In the genomic region with DNA sequence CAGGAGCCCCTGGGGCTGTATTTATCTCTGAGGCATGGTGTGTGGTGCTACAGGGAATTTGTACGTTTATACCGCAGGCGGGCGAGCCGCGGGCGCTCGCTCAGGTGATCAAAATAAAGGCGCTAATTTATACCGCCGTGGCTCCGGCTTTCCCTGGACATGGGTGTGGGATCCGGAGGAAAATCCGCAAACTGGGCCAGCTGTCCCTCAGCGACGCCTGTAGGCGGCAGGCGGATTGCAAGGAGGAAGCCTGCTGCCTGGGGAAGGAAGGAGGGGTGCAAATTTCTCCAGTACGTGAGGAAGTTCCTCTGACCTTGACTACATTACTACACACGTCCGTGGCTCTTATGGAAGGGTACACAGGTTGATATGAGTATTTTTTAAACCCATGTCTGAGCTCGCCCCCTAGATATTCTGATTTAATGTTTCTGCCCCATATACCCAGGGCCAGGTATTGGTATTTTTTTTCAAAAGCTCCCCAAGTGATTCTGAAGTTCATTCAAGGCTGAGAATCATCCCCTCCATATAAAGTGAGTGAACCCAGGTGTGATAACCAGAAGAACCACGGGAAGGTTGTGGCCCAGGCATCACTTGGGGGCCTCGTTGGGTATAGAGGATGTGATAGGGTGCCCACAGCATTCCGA, we compare ENCODE assay signal across 10 cellular contexts. TPM values are rescaled to one million over a fixed set of nuclear protein-coding genes. Genes with fewer than 3 reads are reported as not detected.
DNase-seq lines count a peak whose midpoint lies in the region; ATAC-seq and TF ChIP-seq lines count a peak whose summit lies in the region.
"Had no signal": no experiment of that assay in that cellular context is flagged by ENCODE, and none has a peak within 500 bp of the region (broad histone marks: within the 10 kb centered on the region; RNA-seq: fewer than 3 reads in every experiment).

No MANE protein-coding gene starts in this region.

- H3K36me3 ChIP-seq in mammary epithelial cell (ENCODE audit: insufficient read depth, low read length) = no peaks in the 10 kb centered on the region

- H3K4me1 Mint-ChIP-seq in MCF 10A (ENCODE audit: insufficient read depth, unreplicated experiment) (no peaks in the 10 kb centered on the region), glutamatergic neuron (ENCODE audit: low read depth, unreplicated experiment) (no peaks in the 10 kb centered on the region), type B pancreatic cell (ENCODE audit: unreplicated experiment) (no peaks in the 10 kb centered on the region)

- no peaks in the 10 kb centered on the region for H3K4me1 ChIP-seq in mammary epithelial cell (ENCODE audit: insufficient read depth, low read length)

- POLR2A ChIA-PET in MCF 10A (lab: Yijun Ruan, JAX) = no interaction called here

- dilution Hi-C loops in mammary epithelial cell (cut with HindIII; ENCODE audit: low sequenced_read_pairs) = no loop called here

- in situ Hi-C loops in mammary epithelial cell (cut with MboI; ENCODE audit: low sequenced_read_pairs in 2 of 2) = loop anchor here in 1 of 2 donors (5.0 to 10.0 kb wide), 2 partner anchors 125 to 253 kb away; no protein-coding TSS in a partner anchor

- H3K4me3 Mint-ChIP-seq in MCF 10A (ENCODE audit: unreplicated experiment) = no peak overlapping the region
- no peak overlapping the region for H3K4me3 Mint-ChIP-seq in glutamatergic neuron (ENCODE audit: unreplicated experiment)
- H3K4me3 Mint-ChIP-seq in type B pancreatic cell = no peak overlapping the region
- H3K4me3 Mint-ChIP-seq: activated CD4-positive, alpha-beta memory T cell treated with anti-CD3 and anti-CD28 coated beads for 36 hours had no signal

- CTCF ChIA-PET in MCF 10A (lab: Yijun Ruan, JAX) (interaction anchor here (0.6 to 2.9 kb wide), 9 partner anchors 9 to 269 kb away, joined by 3 to 19 read pairs (median 4); no protein-coding TSS in a partner anchor), mammary epithelial cell (lab: Charles Lee; ENCODE audit: low non-redundant PET) (no interaction called here)

- no peaks in the 10 kb centered on the region for H4K20me1 ChIP-seq in mammary epithelial cell (ENCODE audit: insufficient read depth, low read length)

- intact Hi-C loops in MCF 10A (cut with micrococcal nuclease) = no loop called here
- intact Hi-C loops in mammary epithelial cell (cut with micrococcal nuclease) = loop anchor here (2.0 kb wide), 1 partner anchor 123 kb away; no protein-coding TSS in a partner anchor

- no peak for ATAC-seq in HG02973 (IDR thresholded peaks at IDR 0.05; ENCODE audit: unreplicated experiment)

- TF ChIP-seq CTCF in MCF 10A (IDR thresholded peaks at IDR 0.05; ENCODE audit: unreplicated experiment) (no peak), mammary epithelial cell (conservative IDR thresholded peaks at IDR 0.05 in 1 of 2, IDR thresholded peaks at IDR 0.05 in 1 of 2; ENCODE audit: extremely low read depth in 1 of 2, insufficient read depth in 1 of 2, low read depth in 1 of 2, low read length in 2 of 2) (peak in 1 of 2 donors; percentile 47), glutamatergic neuron (IDR thresholded peaks at IDR 0.05; ENCODE audit: partially characterized antibody, unreplicated experiment) (peak; percentile 38), type B pancreatic cell (conservative IDR thresholded peaks at IDR 0.05) (peak; percentile 60)

- no peak overlapping the region for H3K9ac ChIP-seq in mammary epithelial cell (ENCODE audit: insufficient read depth, low read length)

- no TSS peak for BruUV-seq in MCF 10A (replicated peaks; lab: Mats Ljungman, UMichigan)
- BruUV-seq in mammary epithelial cell (replicated peaks; lab: Mats Ljungman, UMichigan) = no TSS peak

- H3K9me3 ChIP-seq in mammary epithelial cell (replicated peaks; ENCODE audit: insufficient read depth, low read length) = no peaks in the 10 kb centered on the region

- DNase-seq in MCF 10A (ENCODE audit: unreplicated experiment) (peak; percentile 27), mammary epithelial cell (no peak), RPMI8226 (peak; percentile 7), glutamatergic neuron (no peak), type B pancreatic cell (ENCODE audit: extremely low spot score, unreplicated experiment) (no peak), hypothalamus (lab: John Stamatoyannopoulos, UW) (no peak), NCI-H187 treated with DMSO at 0.1 percent for 48 hours (lab: John Stamatoyannopoulos, UW) (no peak)
- DNase-seq: activated CD4-positive, alpha-beta memory T cell treated with anti-CD3 and anti-CD28 coated beads for 36 hours; effector CD8-positive, alpha-beta T cell had no signal

- peaks cover 42% of the 10 kb centered on the region for H3K27me3 ChIP-seq in mammary epithelial cell (ENCODE audit: insufficient read depth, low read length)

- H3K4me2 ChIP-seq in mammary epithelial cell (ENCODE audit: insufficient read depth, low read depth, low read length) = no peak overlapping the region

- no peak overlapping the region for H3K27ac Mint-ChIP-seq in MCF 10A (ENCODE audit: low read depth, unreplicated experiment)
- no peak overlapping the region for H3K27ac Mint-ChIP-seq in glutamatergic neuron (ENCODE audit: unreplicated experiment)
- H3K27ac Mint-ChIP-seq in type B pancreatic cell = no peak overlapping the region
- H3K27ac Mint-ChIP-seq: activated CD4-positive, alpha-beta memory T cell treated with anti-CD3 and anti-CD28 coated beads for 36 hours had no signal

- no peak overlapping the region for H2AFZ ChIP-seq in mammary epithelial cell (ENCODE audit: low read depth, low read length)

- no peaks in the 10 kb centered on the region for H3K36me3 Mint-ChIP-seq in MCF 10A (ENCODE audit: insufficient read depth, unreplicated experiment)
- peaks cover 4% of the 10 kb centered on the region for H3K36me3 Mint-ChIP-seq in glutamatergic neuron (ENCODE audit: unreplicated experiment)
- H3K36me3 Mint-ChIP-seq in type B pancreatic cell = no peaks in the 10 kb centered on the region
- H3K36me3 Mint-ChIP-seq: activated CD4-positive, alpha-beta memory T cell treated with anti-CD3 and anti-CD28 coated beads for 36 hours had no signal

- peaks cover 31% of the 10 kb centered on the region for H3K27me3 Mint-ChIP-seq in MCF 10A (ENCODE audit: insufficient read depth, unreplicated experiment)
- H3K27me3 Mint-ChIP-seq in glutamatergic neuron (ENCODE audit: unreplicated experiment) = peaks cover 28% of the 10 kb centered on the region
- peaks cover 62% of the 10 kb centered on the region for H3K27me3 Mint-ChIP-seq in type B pancreatic cell

- no peak overlapping the region for H3K4me3 ChIP-seq in mammary epithelial cell (replicated peaks in 1 of 3; ENCODE audit: insufficient read depth in 1 of 3, low read depth in 2 of 3, low read length in 3 of 3)

- no peaks in the 10 kb centered on the region for H3K79me2 ChIP-seq in mammary epithelial cell (ENCODE audit: insufficient read depth, low read length)

- no peak overlapping the region for H3K27ac ChIP-seq in mammary epithelial cell (ENCODE audit: insufficient read depth, low read depth, low read length)

- whole genome bisulfite sequencing in mammary epithelial cell (ENCODE audit: low coverage, missing lambda C conversion rate) = 38% methylated on average over 18 of the region's 25 CpGs

- H3K9me3 Mint-ChIP-seq in MCF 10A (ENCODE audit: unreplicated experiment) = no peaks in the 10 kb centered on the region
- no peaks in the 10 kb centered on the region for H3K9me3 Mint-ChIP-seq in glutamatergic neuron (ENCODE audit: unreplicated experiment)
- no peaks in the 10 kb centered on the region for H3K9me3 Mint-ChIP-seq in type B pancreatic cell
- H3K9me3 Mint-ChIP-seq: activated CD4-positive, alpha-beta memory T cell treated with anti-CD3 and anti-CD28 coated beads for 36 hours had no signal

RNA-seq across cellular contexts. Expression of a gene that starts 2.8 kb away (rescaled TPM):
- total RNA-seq in MCF 10A (2022) (not detected in 2 replicates), mammary epithelial cell (not detected), glutamatergic neuron (ENCODE audit: unreplicated experiment) (not detected), type B pancreatic cell (ENCODE audit: low replicate concordance) (3.6 TPM in 1 of 2 replicates, not detected in the other)
- not detected for polyA plus RNA-seq in mammary epithelial cell
- not detected for polyA minus RNA-seq in mammary epithelial cell
- total RNA-seq: activated CD4-positive, alpha-beta memory T cell treated with anti-CD3 and anti-CD28 coated beads for 36 hours had no signal

RNA-seq across cellular contexts. Expression of a gene that starts 12.5 kb away (rescaled TPM):
- total RNA-seq in MCF 10A (2022) (not detected in 2 replicates), mammary epithelial cell (not detected), glutamatergic neuron (ENCODE audit: unreplicated experiment) (12.6 TPM), type B pancreatic cell (ENCODE audit: low replicate concordance) (1.8 and 2.8 TPM in 2 replicates)
- polyA plus RNA-seq in mammary epithelial cell = not detected
- not detected for polyA minus RNA-seq in mammary epithelial cell
- total RNA-seq: activated CD4-positive, alpha-beta memory T cell treated with anti-CD3 and anti-CD28 coated beads for 36 hours had no signal

Comparison
In these comparisons a context has a peak if more than half of its experiments do, and no peak if none do; other contexts are left out.
1. DNase-seq: peak in MCF 10A (single experiment) and RPMI8226 (single experiment); none in mammary epithelial cell (single experiment), glutamatergic neuron (single experiment), type B pancreatic cell (single experiment), hypothalamus (0 of 51) and NCI-H187 treated with DMSO at 0.1 percent for 48 hours (single experiment).